ENCODE assay signal across 11 cellular contexts in genomic region chr5:64207978-64208377, GRCh38. TPM values are rescaled to one million over a fixed set of nuclear protein-coding genes. Genes with fewer than 3 reads are reported as not detected.
A peak's percentile ranks its signal among the peaks of the same experiment; 100 is the strongest.
DNase-seq lines count a peak whose midpoint lies in the region; ATAC-seq and TF ChIP-seq lines count a peak whose summit lies in the region.
"Had no signal": no experiment of that assay in that cellular context is flagged by ENCODE, and none has a peak within 500 bp of the region (broad histone marks: within the 10 kb centered on the region; RNA-seq: fewer than 3 reads in every experiment).

No MANE protein-coding gene starts in this region.

- intact Hi-C loops in right lobe of liver (cut with DNase I) = loop anchor here in 1 of 2 donors (10.0 kb wide), 1 partner anchor 63 kb away; no protein-coding TSS in a partner anchor

- no peaks in the 10 kb centered on the region for H3K36me3 ChIP-seq in Karpas-422 (ENCODE audit: insufficient read depth, low read length)
- no peaks in the 10 kb centered on the region for H3K36me3 ChIP-seq in right lobe of liver

- no peak overlapping the region for H3K4me2 ChIP-seq in Karpas-422 (ENCODE audit: low read depth, low read length, poor library complexity, severe bottlenecking)

- H3K9me3 ChIP-seq in Karpas-422 (ENCODE audit: low read length) (no peaks in the 10 kb centered on the region), right lobe of liver (no peaks in the 10 kb centered on the region)

- H3K4me1 ChIP-seq in Karpas-422 (ENCODE audit: low read length) = no peaks in the 10 kb centered on the region
- peaks cover 0 to 8% (median 0%) of the 10 kb centered on the region in 4 donors for H3K4me1 ChIP-seq in right lobe of liver

- no peak for TF ChIP-seq POLR2A in right lobe of liver (IDR thresholded peaks at IDR 0.05)

- WGBS in right lobe of liver (ENCODE audit: insufficient coverage, low coverage, low lambda C conversion rate, missing lambda C conversion rate) = 14% methylated on average over 1 of the region's 1 CpG

- no peak overlapping the region for H2AFZ ChIP-seq in Karpas-422 (ENCODE audit: low read length)

- no peaks in the 10 kb centered on the region for H4K20me1 ChIP-seq in Karpas-422 (ENCODE audit: insufficient read depth, low read depth, low read length)

- H3K79me2 ChIP-seq in Karpas-422 (ENCODE audit: low read length) = no peaks in the 10 kb centered on the region

- H3K27me3 ChIP-seq in Karpas-422 (ENCODE audit: low read length) = no peaks in the 10 kb centered on the region
- no peaks in the 10 kb centered on the region for H3K27me3 ChIP-seq in right lobe of liver

- H3K4me3 ChIP-seq in Karpas-422 (ENCODE audit: low read length) (no peak overlapping the region), right lobe of liver (no peak overlapping the region)

- H3K9ac ChIP-seq in Karpas-422 (ENCODE audit: low read length) = no peak overlapping the region

- peak; percentile 49 for TF ChIP-seq CTCF in C4-2B (conservative IDR thresholded peaks at IDR 0.05)
- TF ChIP-seq CTCF in right lobe of liver (IDR thresholded peaks at IDR 0.05) = peak; percentile 26 to 42 (median 40)

- H3K27ac ChIP-seq in C4-2B (no peak overlapping the region), Karpas-422 (ENCODE audit: low read length) (no peak overlapping the region), right lobe of liver (no peak overlapping the region)

- no peaks in the 10 kb centered on the region for H3K9me2 ChIP-seq in Karpas-422 (replicated peaks; ENCODE audit: insufficient read depth, low read length)

- peak in 2 of 4 donors; percentile 34 to 45 for ATAC-seq in right lobe of liver
- ATAC-seq in HG03520 (IDR thresholded peaks at IDR 0.05; ENCODE audit: unreplicated experiment) = no peak
- ATAC-seq in activated CD4-positive, CD25-positive, alpha-beta regulatory T cell treated with anti-CD3 and anti-CD28 coated beads, Interleukin-2, amount 50 U/mL, for 24 hours = no peak

- DNase-seq in Karpas-422 (peak; percentile 67), astrocyte of the hippocampus (ENCODE audit: low read depth, low spot score) (peak; percentile 23), right lobe of liver (no peak), T1000 (lab: John Stamatoyannopoulos, UW) (no peak), AG08396 (ENCODE audit: low spot score) (no peak)
- DNase-seq: activated naive CD4-positive, alpha-beta T cell treated with anti-CD3 and anti-CD28 coated beads for 36 hours; substantia nigra; T-helper 2 cell had no signal

RNA-seq across cellular contexts. Expression of gene RNF180, which starts 42.3 kb away (rescaled TPM):
- 0.29 and 0.30 TPM in 2 replicates for total RNA-seq in Karpas-422 (2014; rRNA removed; shearing (Covaris generic); ENCODE audit: low replicate concordance)
- total RNA-seq in right lobe of liver = 1 to 10 TPM; 3.8 to 6.7 (median 6.0) TPM
- total RNA-seq: activated naive CD4-positive, alpha-beta T cell treated with anti-CD3 and anti-CD28 coated beads for 36 hours had no signal

Comparison
In these comparisons a context has a peak if more than half of its experiments do, and no peak if none do; other contexts are left out.
1. DNase-seq: peak in Karpas-422 (single experiment) and astrocyte of the hippocampus (single experiment); none in right lobe of liver (0 of 3), T1000 (single experiment) and AG08396 (single experiment).